In genomic region chr18:35588995-35589394, GRCh38 we compare ENCODE assay signal across 12 cellular contexts. TPM values are rescaled to one million over a fixed set of nuclear protein-coding genes. Genes with fewer than 3 reads are reported as not detected.
DNase-seq lines count a peak whose midpoint lies in the region; ATAC-seq, FAIRE-seq and TF ChIP-seq lines count a peak whose summit lies in the region.
"Had no signal": no experiment of that assay in that cellular context is flagged by ENCODE, and none has a peak within 500 bp of the region (broad histone marks: within the 10 kb centered on the region; RNA-seq: fewer than 3 reads in every experiment).

No MANE protein-coding gene starts in this region.

- no peak overlapping the region for H3K4me3 Mint-ChIP-seq in CD4-positive, alpha-beta memory T cell

- H3K27ac ChIP-seq in CD4-positive, alpha-beta memory T cell (ENCODE audit: low read depth, low read length) = no peak overlapping the region
- H3K27ac ChIP-seq in substantia nigra (ENCODE audit: low read depth, low read length, poor library complexity, severe bottlenecking) (no peak overlapping the region), ascending aorta (no peak overlapping the region)
- H3K27ac ChIP-seq: lower lobe of right lung had no signal

- TF ChIP-seq POLR2A in GM12891 (IDR thresholded peaks at IDR 0.05; ENCODE audit: low read depth, low read length) = no peak

- H3K27me3 ChIP-seq in CD4-positive, alpha-beta memory T cell (ENCODE audit: insufficient read depth, low read length) = no peaks in the 10 kb centered on the region
- H3K27me3 ChIP-seq in ascending aorta = no peaks in the 10 kb centered on the region

- H3K27ac Mint-ChIP-seq in CD4-positive, alpha-beta memory T cell = no peak overlapping the region

- TF ChIP-seq CTCF in ascending aorta (IDR thresholded peaks at IDR 0.05) = no peak

- H3K4me1 ChIP-seq in CD4-positive, alpha-beta memory T cell (ENCODE audit: insufficient read depth, low read length) = no peaks in the 10 kb centered on the region
- H3K4me1 ChIP-seq in ascending aorta = no peaks in the 10 kb centered on the region

- FAIRE-seq in GM12891 (lab: Jason Lieb, UNC) = peak; percentile 79

- CTCF ChIA-PET in CD4-positive, alpha-beta memory T cell (lab: Charles Lee; ENCODE audit: partially characterized antibody) = interaction anchor here (1.2 to 1.7 kb wide), 2 partner anchors 359 to 361 kb away, joined by 5 to 10 read pairs; no protein-coding TSS in a partner anchor

- H3K36me3 ChIP-seq in CD4-positive, alpha-beta memory T cell (ENCODE audit: insufficient read depth, low read length) = no peaks in the 10 kb centered on the region
- no peaks in the 10 kb centered on the region for H3K36me3 ChIP-seq in ascending aorta
- H3K36me3 ChIP-seq: lower lobe of right lung had no signal

- peaks cover 0 to 3% of the 10 kb centered on the region in 2 donors for H3K36me3 Mint-ChIP-seq in CD4-positive, alpha-beta memory T cell

- H3K4me3 ChIP-seq in CD4-positive, alpha-beta memory T cell (ENCODE audit: low read length in 2 of 2) = no peak overlapping the region
- no peak overlapping the region for H3K4me3 ChIP-seq in ascending aorta
- H3K4me3 ChIP-seq: lower lobe of right lung had no signal

- H3K4me1 Mint-ChIP-seq in CD4-positive, alpha-beta memory T cell = peaks cover 8 to 25% (median 17%) of the 10 kb centered on the region in 4 donors

- DNase-seq in CD4-positive, alpha-beta memory T cell = peak in 4 of 5 donors; percentile 6 to 25 (median 23)
- DNase-seq in GM12891 (ENCODE audit: insufficient read length, low spot score) (no peak), T-helper 9 cell (peak; percentile 6), SK-N-DZ (ENCODE audit: low spot score) (no peak), COR-L47 (lab: John Stamatoyannopoulos, UW) (no peak), substantia nigra (lab: John Stamatoyannopoulos, UW) (no peak), ascending aorta (ENCODE audit: low spot score in 2 of 2) (no peak)
- DNase-seq: lower lobe of right lung, NCI-H2171, right cardiac atrium, SIG-M5 had no signal

- intact Hi-C loops in CD4-positive, alpha-beta memory T cell (cut with micrococcal nuclease) = loop anchor here (5.0 kb wide), 1 partner anchor 98 kb away; no protein-coding TSS in a partner anchor
- intact Hi-C loops in ascending aorta (cut with DNase I) = no loop called here

- ATAC-seq in esophagus mucosa = peak; percentile 40
- ATAC-seq: right cardiac atrium had no signal

- POLR2A ChIA-PET in CD4-positive, alpha-beta memory T cell (lab: Charles Lee; ENCODE audit: partially characterized antibody) = no interaction called here

- H3K9me3 ChIP-seq in CD4-positive, alpha-beta memory T cell (ENCODE audit: control insufficient read depth in 1 of 2, low read length in 2 of 2) = no peaks in the 10 kb centered on the region
- H3K9me3 ChIP-seq in ascending aorta = peaks cover 0 to 12% of the 10 kb centered on the region in 2 donors

- H3K9me3 Mint-ChIP-seq in CD4-positive, alpha-beta memory T cell = peaks cover 0 to 11% (median 0%) of the 10 kb centered on the region in 8 donors

- no peaks in the 10 kb centered on the region for H3K27me3 Mint-ChIP-seq in CD4-positive, alpha-beta memory T cell

TF ChIP-seq in GM12891, 5 proteins besides CTCF, POLR2A, EP300 and RAD21:
- no peak for TF ChIP-seq SPI1 (IDR thresholded peaks at IDR 0.05; ENCODE audit: low read depth, low read length)
- no peak for TF ChIP-seq TAF1 (IDR thresholded peaks at IDR 0.05; ENCODE audit: low read depth, low read length)
- no peak for TF ChIP-seq PAX5 (IDR thresholded peaks at IDR 0.05; ENCODE audit: insufficient read depth, low read length, severe bottlenecking)
- TF ChIP-seq POLR2AphosphoS5 (IDR thresholded peaks at IDR 0.05; ENCODE audit: low read depth, low read length) = no peak
- no peak for TF ChIP-seq POU2F2 (IDR thresholded peaks at IDR 0.05; ENCODE audit: low read depth, low read length)

RNA-seq across cellular contexts. Expression of gene GALNT1, which starts 7.5 kb away (rescaled TPM):
- total RNA-seq in CD4-positive, alpha-beta memory T cell = 10 to 100 TPM; 27.9 to 32.0 TPM
- polyA plus RNA-seq in CD4-positive, alpha-beta memory T cell = 10 to 100 TPM; 30.4 to 33.0 TPM
- polyA plus RNA-seq in GM12891 (2012; ENCODE audit: low read depth, missing spikeins) = 11.6 TPM
- total RNA-seq in esophagus mucosa = 101 TPM
- polyA plus RNA-seq in SK-N-DZ (2014; cell fraction: cytosol; rRNA removed) = 32.5 and 39.0 TPM in 2 replicates
- polyA plus RNA-seq in SK-N-DZ (2014; cell fraction: nucleus; rRNA removed) = 11.1 and 16.6 TPM in 2 replicates
- total RNA-seq in ascending aorta = 37.5 TPM

Comparison
In these comparisons a context has a peak if more than half of its experiments do, and no peak if none do; other contexts are left out.
1. DNase-seq: peak in CD4-positive, alpha-beta memory T cell (4 of 5) and T-helper 9 cell (single experiment); none in GM12891 (single experiment), SK-N-DZ (single experiment), COR-L47 (single experiment), substantia nigra (0 of 49) and ascending aorta (0 of 2).